Comparison of ENCODE assay signal across 24 cellular contexts in genomic region chr17:3448059-3448630, GRCh38. TPM values are rescaled to one million over a fixed set of nuclear protein-coding genes. Genes with fewer than 3 reads are reported as not detected.
"Had no signal": no experiment of that assay in that cellular context is flagged by ENCODE, and none has a peak within 500 bp of the region (broad histone marks: within the 10 kb centered on the region; RNA-seq: fewer than 3 reads in every experiment).

No MANE protein-coding gene starts in this region.

- H3K36me3 ChIP-seq: breast epithelium, tibial nerve, vagina had no signal

- H3K27me3 ChIP-seq: breast epithelium, dorsolateral prefrontal cortex, tibial nerve, vagina had no signal

- H3K4me1 ChIP-seq: breast epithelium, vagina had no signal

- H3K9me3 ChIP-seq: breast epithelium, tibial nerve, vagina had no signal

- H3K4me3 ChIP-seq: breast epithelium, dorsolateral prefrontal cortex, tibial nerve, vagina had no signal

- DNase-seq: activated CD4-positive, CD25-positive, alpha-beta regulatory T cell treated with anti-CD3 and anti-CD28 coated beads, Interleukin-2, amount 50 U/mL, for 72 hours; activated naive CD8-positive, alpha-beta T cell treated with anti-CD3 and anti-CD28 coated beads, Interleukin-2, amount 50 U/mL, for 24 hours; activated T-cell treated with anti-CD3 and anti-CD28 coated beads, Interleukin-2, amount 50 U/mL, for 1 hour; aorta; dorsolateral prefrontal cortex; glutamatergic neuron; mesenchymal stem cell; nucleus accumbens; stimulated activated CD4-positive, alpha-beta T cell treated with anti-CD3 and anti-CD28 coated beads, Interleukin-15, amount 100 ng/mL, for 24 hours; stimulated activated CD4-positive, alpha-beta T cell treated with anti-CD3 and anti-CD28 coated beads, Interleukin-4, amount 100 ng/mL, for 24 hours; stimulated activated naive CD4-positive, alpha-beta T cell treated with Interleukin-2 at 50 U/mL for 16 hours; substantia nigra had no signal

- H3K27ac ChIP-seq: breast epithelium, dorsolateral prefrontal cortex, tibial nerve, vagina had no signal

RNA-seq across cellular contexts. Expression of gene OR1E2, which starts 14.5 kb away (rescaled TPM):
- total RNA-seq: activated naive CD4-positive, alpha-beta T cell treated with anti-CD3 and anti-CD28 coated beads for 36 hours; activated T-helper 2 cell treated with anti-CD3 and anti-CD28 coated beads, Interferon-gamma antibody, Interleukin-2, Interleukin-4, amounts not matched to agents 10 μg/mL and 5 μg/mL and 100 μg/mL, durations not matched to agents 14 hours and 24 hours and 36 hours; aorta; breast epithelium; chondrocyte; endodermal cell; kidney epithelial cell; posterior vena cava; skeletal muscle tissue; vagina had no signal
- polyA plus RNA-seq: aorta, esophagus, liver had no signal

RNA-seq across cellular contexts. Expression of gene SPATA22, which starts 23.5 kb away (rescaled TPM):
- total RNA-seq: activated naive CD4-positive, alpha-beta T cell treated with anti-CD3 and anti-CD28 coated beads for 36 hours; activated T-helper 2 cell treated with anti-CD3 and anti-CD28 coated beads, Interferon-gamma antibody, Interleukin-2, Interleukin-4, amounts not matched to agents 10 μg/mL and 5 μg/mL and 100 μg/mL, durations not matched to agents 14 hours and 24 hours and 36 hours; chondrocyte; endodermal cell; kidney epithelial cell; vagina had no signal

RNA-seq across cellular contexts. Expression of gene ASPA, which starts 27.7 kb away (rescaled TPM):
- total RNA-seq: activated T-helper 2 cell treated with anti-CD3 and anti-CD28 coated beads, Interferon-gamma antibody, Interleukin-2, Interleukin-4, amounts not matched to agents 10 μg/mL and 5 μg/mL and 100 μg/mL, durations not matched to agents 14 hours and 24 hours and 36 hours; chondrocyte; endodermal cell; kidney epithelial cell had no signal

RNA-seq across cellular contexts. Expression of gene OR3A3, which starts 37.0 kb away (rescaled TPM):
- total RNA-seq: activated naive CD4-positive, alpha-beta T cell treated with anti-CD3 and anti-CD28 coated beads for 36 hours; activated T-helper 2 cell treated with anti-CD3 and anti-CD28 coated beads, Interferon-gamma antibody, Interleukin-2, Interleukin-4, amounts not matched to agents 10 μg/mL and 5 μg/mL and 100 μg/mL, durations not matched to agents 14 hours and 24 hours and 36 hours; aorta; breast epithelium; chondrocyte; endodermal cell; kidney epithelial cell; liver; posterior vena cava; skeletal muscle tissue; tibial nerve; vagina had no signal
- polyA plus RNA-seq: aorta, esophagus, liver had no signal

RNA-seq across cellular contexts. Expression of gene OR1E1, which starts 49.9 kb away (rescaled TPM):
- total RNA-seq: activated naive CD4-positive, alpha-beta T cell treated with anti-CD3 and anti-CD28 coated beads for 36 hours; activated T-helper 2 cell treated with anti-CD3 and anti-CD28 coated beads, Interferon-gamma antibody, Interleukin-2, Interleukin-4, amounts not matched to agents 10 μg/mL and 5 μg/mL and 100 μg/mL, durations not matched to agents 14 hours and 24 hours and 36 hours; aorta; breast epithelium; chondrocyte; endodermal cell; kidney epithelial cell; liver; posterior vena cava; skeletal muscle tissue; tibial nerve; vagina had no signal
- polyA plus RNA-seq: aorta, esophagus, liver had no signal
